In the genomic region with DNA sequence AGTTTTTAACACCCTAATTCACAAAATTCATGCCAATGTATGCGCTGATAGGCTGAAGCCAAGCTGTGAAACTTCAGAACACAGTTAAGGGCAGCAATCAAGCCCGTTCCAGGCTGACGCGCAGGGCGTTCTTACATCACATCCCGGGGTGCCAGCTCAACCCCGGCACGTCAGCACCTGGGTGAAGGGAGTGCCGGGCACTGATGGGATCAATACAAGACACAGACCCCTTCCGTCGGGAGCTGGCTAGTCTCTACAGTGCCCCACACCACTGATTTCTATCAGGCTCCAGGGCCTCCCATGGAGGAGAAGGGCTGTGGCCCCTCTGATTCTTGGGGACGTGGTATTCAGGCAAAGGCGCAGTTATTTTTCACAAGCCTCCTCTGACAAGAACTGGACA, we compare ENCODE assay signal across 8 cellular contexts. TPM values are rescaled to one million over a fixed set of nuclear protein-coding genes. Genes with fewer than 3 reads are reported as not detected.
"Had no signal": no experiment of that assay in that cellular context is flagged by ENCODE, and none has a peak within 500 bp of the region (broad histone marks: within the 10 kb centered on the region; RNA-seq: fewer than 3 reads in every experiment).

No MANE protein-coding gene starts in this region.

- H3K27ac Mint-ChIP-seq: GM23338, IgD-negative memory B cell had no signal

- H3K4me3 Mint-ChIP-seq: GM23338, H9, IgD-negative memory B cell had no signal

- DNase-seq: H9, HCEC 1CT had no signal

- H3K9me3 Mint-ChIP-seq: GM23338, H9, IgD-negative memory B cell had no signal

- H3K4me1 Mint-ChIP-seq: IgD-negative memory B cell had no signal

- H3K27ac ChIP-seq: HL-60 had no signal

- H2AFZ ChIP-seq: GM23338 had no signal

- H3K4me2 ChIP-seq: GM23338 had no signal

- H3K4me3 ChIP-seq: GM23338 had no signal

- ATAC-seq: GM23338, HepG2 had no signal

RNA-seq across cellular contexts. Expression of gene BARHL1, which starts 12.0 kb away (rescaled TPM):
- total RNA-seq: GM23338, H1, H9, HepG2, HT1080 had no signal
